In genomic region chrX:19672211-19672814, GRCh38 we compare ENCODE assay signal across 23 cellular contexts.
DNase-seq lines count a peak whose midpoint lies in the region; ATAC-seq and TF ChIP-seq lines count a peak whose summit lies in the region.
"Had no signal": no experiment of that assay in that cellular context is flagged by ENCODE, and none has a peak within 500 bp of the region (broad histone marks: within the 10 kb centered on the region; RNA-seq: fewer than 3 reads in every experiment).

No MANE protein-coding gene starts in this region.

- H3K36me3 Mint-ChIP-seq in T-helper 17 cell (ENCODE audit: low read depth) (peaks cover under 1% of the 10 kb centered on the region), immature natural killer cell (no peaks in the 10 kb centered on the region)
- H3K36me3 Mint-ChIP-seq in activated CD8-positive, alpha-beta memory T cell treated with anti-CD3 and anti-CD28 coated beads, Interleukin-2, amount 10 ng/mL, durations not matched to agents 7 days and 5 days = peaks cover 20% of the 10 kb centered on the region
- H3K36me3 Mint-ChIP-seq: CD4-positive, CD25-positive, alpha-beta regulatory T cell had no signal

- H3K27ac Mint-ChIP-seq in T-helper 17 cell (peak overlapping the region; percentile 16), immature natural killer cell (peak overlapping the region in 5 of 6 donors; percentile 20 to 63 (median 57))
- no peak overlapping the region for H3K27ac Mint-ChIP-seq in activated CD8-positive, alpha-beta memory T cell treated with anti-CD3 and anti-CD28 coated beads, Interleukin-2, amount 10 ng/mL, durations not matched to agents 7 days and 5 days
- H3K27ac Mint-ChIP-seq: activated naive CD4-positive, alpha-beta T cell treated with anti-CD3 and anti-CD28 coated beads for 36 hours; CD4-positive, CD25-positive, alpha-beta regulatory T cell; nephron progenitor cell; T-helper 1 cell treated with Interleukin-12 subunit alpha and Interleukin-12 subunit beta and Interleukin-4 antibody, amounts not matched to agents 30 μg/mL and 1 μg/mL, for 36 hours had no signal

- no peak overlapping the region for H3K4me3 ChIP-seq in ACC112 (ENCODE audit: low read depth, low read length)
- H3K4me3 ChIP-seq in HCT116 (replicated peaks in 1 of 2; ENCODE audit: low read depth in 1 of 2, low read length in 2 of 2) = 0 out of 4 replicates have a peak overlapping the region, but pooled peaks of 1 of the 2 experiments have one; percentile 16
- no peak overlapping the region for H3K4me3 ChIP-seq in upper lobe of right lung

- no peaks in the 10 kb centered on the region for H4K20me1 ChIP-seq in HCT116 (ENCODE audit: insufficient read depth)

- intact Hi-C loops in HCT116 (cut with micrococcal nuclease) = loop anchor here (5.0 kb wide), 1 partner anchor 215 kb away; the partner anchor contains the start of gene SH3KBP1
- intact Hi-C loops in upper lobe of right lung (cut with DNase I) = no loop called here

- ATAC-seq in HCT116 = no peak
- ATAC-seq in T-helper 17 cell = no peak
- ATAC-seq in upper lobe of right lung = no peak
- no peak for ATAC-seq in activated CD8-positive, alpha-beta memory T cell treated with anti-CD3 and anti-CD28 coated beads, Interleukin-2, amount 10 ng/mL, durations not matched to agents 7 days and 5 days
- ATAC-seq: activated T-cell treated with anti-CD3 and anti-CD28 coated beads, Interleukin-2, amount 50 U/mL, for 4 hours; left lobe of liver had no signal

- H3K79me2 ChIP-seq in ACC112 (ENCODE audit: control insufficient read depth, insufficient read depth, low read length, unreplicated experiment) = peaks cover 34% of the 10 kb centered on the region
- H3K79me2 ChIP-seq in HCT116 (ENCODE audit: insufficient read depth, low read length) = peaks cover 21% of the 10 kb centered on the region

- CTCF ChIA-PET in HCT116 (lab: Charles Lee) = no interaction called here
- CTCF ChIA-PET in activated CD8-positive, alpha-beta memory T cell treated with anti-CD3 and anti-CD28 coated beads, Interleukin-2, amount 10 ng/mL, durations not matched to agents 7 days and 5 days (lab: Charles Lee) = no interaction called here

- RAD21 ChIA-PET in HCT116 (lab: Charles Lee; ENCODE audit: low non-redundant PET in 1 of 2, low total read pairs in 2 of 2, uncharacterized antibody in 2 of 2, unreplicated experiment in 2 of 2) = no interaction called here

- no peaks in the 10 kb centered on the region for H3K27me3 Mint-ChIP-seq in T-helper 17 cell
- peaks cover 4 to 12% (median 7%) of the 10 kb centered on the region in 3 donors for H3K27me3 Mint-ChIP-seq in immature natural killer cell (ENCODE audit: low read depth in 3 of 3)
- no peaks in the 10 kb centered on the region for H3K27me3 Mint-ChIP-seq in activated CD8-positive, alpha-beta memory T cell treated with anti-CD3 and anti-CD28 coated beads, Interleukin-2, amount 10 ng/mL, durations not matched to agents 7 days and 5 days
- H3K27me3 Mint-ChIP-seq: CD4-positive, CD25-positive, alpha-beta regulatory T cell had no signal

- H3K9me2 ChIP-seq in HCT116 (ENCODE audit: insufficient read depth) = no peaks in the 10 kb centered on the region

- H3K4me1 Mint-ChIP-seq in T-helper 17 cell = peaks cover 22% of the 10 kb centered on the region
- H3K4me1 Mint-ChIP-seq in immature natural killer cell = peaks cover 53 to 60% of the 10 kb centered on the region in 2 donors
- peaks cover 43% of the 10 kb centered on the region for H3K4me1 Mint-ChIP-seq in activated CD8-positive, alpha-beta memory T cell treated with anti-CD3 and anti-CD28 coated beads, Interleukin-2, amount 10 ng/mL, durations not matched to agents 7 days and 5 days

- no peaks in the 10 kb centered on the region for H3K9me3 Mint-ChIP-seq in immature natural killer cell
- H3K9me3 Mint-ChIP-seq in activated CD8-positive, alpha-beta memory T cell treated with anti-CD3 and anti-CD28 coated beads, Interleukin-2, amount 10 ng/mL, durations not matched to agents 7 days and 5 days (ENCODE audit: low read depth) = no peaks in the 10 kb centered on the region
- H3K9me3 Mint-ChIP-seq: activated naive CD4-positive, alpha-beta T cell treated with anti-CD3 and anti-CD28 coated beads for 36 hours; activated T-cell treated with anti-CD3 and anti-CD28 coated beads, Interleukin-2, amount 50 U/mL, for 4 hours; CD4-positive, CD25-positive, alpha-beta regulatory T cell; T-helper 1 cell treated with Interleukin-12 subunit alpha and Interleukin-12 subunit beta and Interleukin-4 antibody, amounts not matched to agents 30 μg/mL and 1 μg/mL, for 36 hours had no signal

- TF ChIP-seq RAD21 in HCT116 (IDR thresholded peaks at IDR 0.05; ENCODE audit: low read depth) = no peak

- H3K9ac ChIP-seq in HCT116 (ENCODE audit: low read length) = peak overlapping the region; percentile 36

- no TSS peak for BruUV-seq in HCT116 (replicated peaks; lab: Mats Ljungman, UMichigan)

- H3K36me3 ChIP-seq in ACC112 (ENCODE audit: insufficient read depth, low read length) (no peaks in the 10 kb centered on the region), HCT116 (ENCODE audit: control insufficient read depth in 1 of 2, insufficient read depth in 2 of 2, low read length in 2 of 2) (no peaks in the 10 kb centered on the region), upper lobe of right lung (no peaks in the 10 kb centered on the region)

- H3K27me3 ChIP-seq in ACC112 (ENCODE audit: insufficient read depth, low read length) (no peaks in the 10 kb centered on the region), HCT116 (ENCODE audit: insufficient read depth, low read length) (no peaks in the 10 kb centered on the region), upper lobe of right lung (no peaks in the 10 kb centered on the region)

- H3K27ac ChIP-seq in ACC112 (ENCODE audit: low read depth, low read length) (peak overlapping the region; percentile 89), HCT116 (ENCODE audit: low read depth, low read length) (peak overlapping the region; percentile 93), upper lobe of right lung (no peak overlapping the region)

- no peak for TF ChIP-seq POLR2A in HCT116 (IDR thresholded peaks at IDR 0.05; ENCODE audit: borderline replicate concordance, extremely low read depth, insufficient read depth, insufficient read length)

- H3K9me3 ChIP-seq in HCT116 (ENCODE audit: control insufficient read depth in 1 of 2, insufficient read depth in 1 of 2, low read depth in 1 of 2, low read length in 2 of 2) (no peaks in the 10 kb centered on the region), T-helper 17 cell (ENCODE audit: control insufficient read depth, low read length, poor library complexity, severe bottlenecking) (no peaks in the 10 kb centered on the region), upper lobe of right lung (no peaks in the 10 kb centered on the region)

- peak overlapping the region; percentile 84 for H3K4me2 ChIP-seq in HCT116 (ENCODE audit: low read length)

- POLR2A ChIA-PET in HCT116 (lab: Charles Lee) = interaction anchor here (0.7 kb wide), 1 partner anchor 10 kb away, joined by 6 read pairs; no protein-coding TSS in a partner anchor

- H3K4me3 Mint-ChIP-seq in T-helper 17 cell = no peak overlapping the region
- peak overlapping the region in 2 of 5 donors; percentile 0 to 29 for H3K4me3 Mint-ChIP-seq in immature natural killer cell
- no peak overlapping the region for H3K4me3 Mint-ChIP-seq in activated CD8-positive, alpha-beta memory T cell treated with anti-CD3 and anti-CD28 coated beads, Interleukin-2, amount 10 ng/mL, durations not matched to agents 7 days and 5 days
- H3K4me3 Mint-ChIP-seq: activated naive CD4-positive, alpha-beta T cell treated with anti-CD3 and anti-CD28 coated beads for 36 hours; activated T-cell treated with anti-CD3 and anti-CD28 coated beads, Interleukin-2, amount 50 U/mL, for 4 hours; nephron progenitor cell; T-helper 1 cell treated with Interleukin-12 subunit alpha and Interleukin-12 subunit beta and Interleukin-4 antibody, amounts not matched to agents 30 μg/mL and 1 μg/mL, for 36 hours had no signal

- no peak for TF ChIP-seq CTCF in HCT116 (IDR thresholded peaks at IDR 0.05 in 2 of 3, conservative IDR thresholded peaks at IDR 0.05 in 1 of 3; ENCODE audit: borderline replicate concordance in 1 of 3, insufficient read depth in 1 of 3, low read depth in 2 of 3, low read length in 2 of 3)
- TF ChIP-seq CTCF in upper lobe of right lung (IDR thresholded peaks at IDR 0.05) = no peak

- peaks cover 42% of the 10 kb centered on the region for H3K4me1 ChIP-seq in ACC112 (ENCODE audit: control insufficient read depth, insufficient read depth, low read length, unreplicated experiment)
- peaks cover 39 to 63% of the 10 kb centered on the region in 2 experiments for H3K4me1 ChIP-seq in HCT116 (ENCODE audit: control insufficient read depth in 1 of 2, insufficient read depth in 2 of 2, low read length in 2 of 2)
- H3K4me1 ChIP-seq in upper lobe of right lung = peaks cover 10% of the 10 kb centered on the region

- H2AFZ ChIP-seq in ACC112 (ENCODE audit: low read length, unreplicated experiment) = no peak overlapping the region
- no peak overlapping the region for H2AFZ ChIP-seq in HCT116 (ENCODE audit: low read depth, low read length, poor library complexity, severe bottlenecking)

- DNase-seq in HCT116 (ENCODE audit: low read depth, low spot score) (no peak), T-helper 17 cell (no peak), immature natural killer cell (no peak), medulla oblongata (ENCODE audit: extremely low spot score) (no peak), upper lobe of right lung (no peak), NCI-H2227 treated with DMSO at 0.1 percent for 48 hours (lab: John Stamatoyannopoulos, UW) (no peak)
- DNase-seq in activated CD8-positive, alpha-beta memory T cell treated with anti-CD3 and anti-CD28 coated beads, Interleukin-2, amount 10 ng/mL, durations not matched to agents 7 days and 5 days = no peak
- DNase-seq: activated CD4-positive, alpha-beta T cell treated with anti-CD3 and anti-CD28 coated beads, Interleukin-2, amount 50 U/mL, for 4 hours; activated naive CD4-positive, alpha-beta T cell treated with anti-CD3 and anti-CD28 coated beads for 36 hours; activated T-cell treated with anti-CD3 and anti-CD28 coated beads, Interleukin-2, amount 50 U/mL, for 4 hours; CD4-positive, CD25-positive, alpha-beta regulatory T cell; DMS153; effector memory CD4-positive, alpha-beta T cell; glutamatergic neuron; NCI-H1436; NCI-H2171; NCI-H774; nephron progenitor cell; posterior cingulate gyrus; SIG-M5 had no signal

TF ChIP-seq in HCT116, 20 proteins besides CTCF, POLR2A, EP300 and RAD21:
- TF ChIP-seq, protein P1, sequence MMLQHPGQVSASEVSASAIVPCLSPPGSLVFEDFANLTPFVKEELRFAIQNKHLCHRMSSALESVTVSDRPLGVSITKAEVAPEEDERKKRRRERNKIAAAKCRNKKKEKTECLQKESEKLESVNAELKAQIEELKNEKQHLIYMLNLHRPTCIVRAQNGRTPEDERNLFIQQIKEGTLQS (IDR thresholded peaks at IDR 0.05) = no peak
- no peak for TF ChIP-seq TCF7L2 (IDR thresholded peaks at IDR 0.05; ENCODE audit: borderline replicate concordance, extremely low read depth, insufficient read depth, insufficient read length)
